ENCODE assay signal across 15 cellular contexts in the genomic region with DNA sequence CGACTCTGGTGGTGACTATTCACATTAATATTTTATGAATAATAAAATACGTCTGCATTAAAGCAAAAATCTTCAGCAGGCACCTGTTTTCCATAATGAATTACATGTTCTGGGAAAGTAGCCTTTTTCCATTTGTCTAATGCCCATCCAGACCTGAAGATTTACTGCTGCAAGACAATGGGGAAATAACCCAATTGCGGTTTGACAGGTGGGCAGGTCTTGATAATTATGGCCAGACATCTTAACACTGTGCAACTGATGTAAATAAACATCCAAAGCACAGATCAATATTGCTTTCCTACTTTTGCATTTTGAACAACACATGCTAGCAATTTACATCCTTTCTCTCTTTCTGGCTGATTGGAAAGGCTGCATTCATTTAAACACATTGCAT.
DNase-seq lines count a peak whose midpoint lies in the region; ATAC-seq and TF ChIP-seq lines count a peak whose summit lies in the region.
"Had no signal": no experiment of that assay in that cellular context is flagged by ENCODE, and none has a peak within 500 bp of the region (broad histone marks: within the 10 kb centered on the region; RNA-seq: fewer than 3 reads in every experiment).

No MANE protein-coding gene starts in this region.

- peak overlapping the region; percentile 9 for H3K27ac ChIP-seq in muscle layer of colon (ENCODE audit: low read depth, low read length)
- H3K27ac ChIP-seq: HL-60 had no signal

- no peak for ATAC-seq in naive thymus-derived CD8-positive, alpha-beta T cell
- ATAC-seq: T-cell had no signal

- H3K27me3 ChIP-seq in muscle layer of colon (ENCODE audit: control insufficient read depth in 1 of 2, insufficient read depth in 2 of 2, low read length in 2 of 2), result no peaks in the 10 kb centered on the region

- POLR2A ChIA-PET in HEK293T (lab: Yijun Ruan, JAX), result no interaction called here
- POLR2A ChIA-PET in naive thymus-derived CD8-positive, alpha-beta T cell (lab: Charles Lee), result no interaction called here

- no peak for DNase-seq in HEK293T (ENCODE audit: extremely low spot score)
- peak; percentile 56 for DNase-seq in NCI-H1417 treated with DMSO at 0.1 percent for 48 hours (lab: John Stamatoyannopoulos, UW)
- peak; percentile 13 for DNase-seq in NCI-H774 (lab: John Stamatoyannopoulos, UW)
- DNase-seq in midbrain (lab: John Stamatoyannopoulos, UW), result no peak
- DNase-seq in SHP77 treated with DMSO at 0.1 percent for 48 hours (lab: John Stamatoyannopoulos, UW), result no peak
- DNase-seq in naive thymus-derived CD8-positive, alpha-beta T cell, result no peak
- DNase-seq: ACHN, EL, NCI-H2171, NCI-H510A, Right ventricle myocardium superior, SK-N-SH, T-cell had no signal

- no peak overlapping the region for H3K9ac ChIP-seq in muscle layer of colon (ENCODE audit: low read length)
- H3K9ac ChIP-seq: SK-N-SH had no signal

- H3K4me3 ChIP-seq in muscle layer of colon (ENCODE audit: low read depth in 1 of 2, low read length in 2 of 2), result no peak overlapping the region

- CTCF ChIA-PET in HEK293T (lab: Yijun Ruan, JAX), result no interaction called here

- no peak overlapping the region for H3K4me3 Mint-ChIP-seq in naive thymus-derived CD8-positive, alpha-beta T cell
- H3K4me3 Mint-ChIP-seq: T-cell had no signal

- peaks cover 0 to 39% (median 2%) of the 10 kb centered on the region in 5 donors for H3K27me3 Mint-ChIP-seq in naive thymus-derived CD8-positive, alpha-beta T cell

- peaks cover 0 to 8% (median 0%) of the 10 kb centered on the region in 9 donors for H3K9me3 Mint-ChIP-seq in naive thymus-derived CD8-positive, alpha-beta T cell

- H3K27ac Mint-ChIP-seq in naive thymus-derived CD8-positive, alpha-beta T cell, result no peak overlapping the region
- H3K27ac Mint-ChIP-seq: T-cell had no signal

- H3K4me1 Mint-ChIP-seq in naive thymus-derived CD8-positive, alpha-beta T cell, result no peaks in the 10 kb centered on the region
- H3K4me1 Mint-ChIP-seq: T-cell had no signal

- no peaks in the 10 kb centered on the region for H3K36me3 Mint-ChIP-seq in naive thymus-derived CD8-positive, alpha-beta T cell
- H3K36me3 Mint-ChIP-seq: T-cell had no signal

- peaks cover 52% of the 10 kb centered on the region for H3K4me1 ChIP-seq in muscle layer of colon (ENCODE audit: insufficient read depth, low read length)

- H3K36me3 ChIP-seq in muscle layer of colon (ENCODE audit: insufficient read depth, low read length), result no peaks in the 10 kb centered on the region

- H3K9me3 ChIP-seq in muscle layer of colon (ENCODE audit: low read length), result no peaks in the 10 kb centered on the region
- H3K9me3 ChIP-seq: SK-N-SH had no signal

TF ChIP-seq in HEK293T, 16 proteins besides CTCF, POLR2A, EP300 and RAD21:
- no peak for TF ChIP-seq TARDBP (IDR thresholded peaks at IDR 0.05)
- no peak for TF ChIP-seq FOXM1 (IDR thresholded peaks at IDR 0.05; ENCODE audit: borderline replicate concordance)
- no peak for TF ChIP-seq ARNT (IDR thresholded peaks at IDR 0.05)
- TF ChIP-seq PKNOX1 (IDR thresholded peaks at IDR 0.05), result 0 out of 2 replicates have a peak, but pooled peaks have one; percentile 22
- TF ChIP-seq BHLHE40 (IDR thresholded peaks at IDR 0.05; ENCODE audit: borderline replicate concordance), result no peak
- no peak for TF ChIP-seq SP1 (IDR thresholded peaks at IDR 0.05)
TF ChIP-seq in HEK293T: peak in this region for 1.

Comparison
In these comparisons a context has a peak if more than half of its experiments do, and no peak if none do; other contexts are left out.
1. DNase-seq: peak in NCI-H1417 treated with DMSO at 0.1 percent for 48 hours (single experiment) and NCI-H774 (single experiment); none in HEK293T (single experiment), midbrain (single experiment), SHP77 treated with DMSO at 0.1 percent for 48 hours (single experiment) and naive thymus-derived CD8-positive, alpha-beta T cell (0 of 10).